11 cellular contexts compared by ENCODE assay signal in the genomic region with DNA sequence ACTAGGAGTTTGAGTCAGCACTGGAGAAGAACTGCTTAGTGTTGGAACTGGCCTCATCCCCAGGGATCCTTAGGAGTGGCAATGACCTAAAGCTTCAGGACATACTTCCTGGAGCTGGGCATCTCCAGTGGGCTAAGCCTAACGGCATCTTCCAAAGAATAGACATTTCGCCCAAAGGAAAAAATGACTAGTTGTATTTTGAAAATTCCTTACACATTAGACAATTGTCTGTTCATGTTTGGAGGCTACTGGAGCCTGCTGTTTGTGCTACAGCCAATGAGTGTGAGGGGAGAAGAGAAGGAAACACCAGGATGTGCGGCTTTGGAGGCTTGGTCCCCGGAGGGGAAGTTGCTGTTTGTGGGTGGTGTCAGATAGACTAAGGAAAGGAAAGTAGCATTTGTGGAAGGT.
DNase-seq lines count a peak whose midpoint lies in the region; ATAC-seq and TF ChIP-seq lines count a peak whose summit lies in the region.
"Had no signal": no experiment of that assay in that cellular context is flagged by ENCODE, and none has a peak within 500 bp of the region (broad histone marks: within the 10 kb centered on the region; RNA-seq: fewer than 3 reads in every experiment).

No MANE protein-coding gene starts in this region.

- H3K4me3 ChIP-seq in gastroesophageal sphincter: no peak overlapping the region
- no peak overlapping the region for H3K4me3 ChIP-seq in skeletal muscle satellite cell (ENCODE audit: low read length)
- no peak overlapping the region for H3K4me3 ChIP-seq in Peyer's patch

- TF ChIP-seq CTCF in gastroesophageal sphincter (IDR thresholded peaks at IDR 0.05) (no peak), Peyer's patch (IDR thresholded peaks at IDR 0.05) (no peak)

- H3K4me2 ChIP-seq in skeletal muscle satellite cell (ENCODE audit: low read length): peak overlapping the region; percentile 23

- H3K27ac ChIP-seq in gastroesophageal sphincter (no peak overlapping the region), Peyer's patch (no peak overlapping the region)

- H3K9me3 ChIP-seq in gastroesophageal sphincter: no peaks in the 10 kb centered on the region
- no peaks in the 10 kb centered on the region for H3K9me3 ChIP-seq in skeletal muscle satellite cell (replicated peaks; ENCODE audit: low read length)
- H3K9me3 ChIP-seq in Peyer's patch: no peaks in the 10 kb centered on the region

- no peak for TF ChIP-seq POLR2A in gastroesophageal sphincter (IDR thresholded peaks at IDR 0.05)
- TF ChIP-seq POLR2A in Peyer's patch (IDR thresholded peaks at IDR 0.05): no peak

- 26 to 44% methylated on average over 3 to 4 of the region's 4 CpGs for WGBS in gastroesophageal sphincter (ENCODE audit: low coverage in 1 of 2), 2 donors

- no peak overlapping the region for H3K9ac ChIP-seq in skeletal muscle satellite cell (ENCODE audit: low read depth, low read length)

- no peak for TF ChIP-seq EP300 in gastroesophageal sphincter (IDR thresholded peaks at IDR 0.05)

- ATAC-seq in gastroesophageal sphincter: peak; percentile 31
- ATAC-seq in HG03139 (IDR thresholded peaks at IDR 0.05; ENCODE audit: unreplicated experiment): no peak
- ATAC-seq: HepG2 had no signal

- H3K4me1 ChIP-seq in gastroesophageal sphincter (no peaks in the 10 kb centered on the region), skeletal muscle satellite cell (ENCODE audit: control insufficient read depth, insufficient read depth, low read length) (peaks cover 8% of the 10 kb centered on the region), Peyer's patch (no peaks in the 10 kb centered on the region)

- H3K27me3 ChIP-seq in gastroesophageal sphincter: no peaks in the 10 kb centered on the region
- H3K27me3 ChIP-seq in skeletal muscle satellite cell (ENCODE audit: control insufficient read depth, insufficient read depth, low read length): peaks cover 14% of the 10 kb centered on the region
- H3K27me3 ChIP-seq in Peyer's patch: no peaks in the 10 kb centered on the region

- H3K36me3 ChIP-seq in gastroesophageal sphincter: no peaks in the 10 kb centered on the region
- no peaks in the 10 kb centered on the region for H3K36me3 ChIP-seq in skeletal muscle satellite cell (ENCODE audit: insufficient read depth, low read length)
- no peaks in the 10 kb centered on the region for H3K36me3 ChIP-seq in Peyer's patch

- DNase-seq in GM04504 (ENCODE audit: low read depth) (peak; percentile 71), UCSD-AML1 (lab: John Stamatoyannopoulos, UW; ENCODE audit: unreplicated experiment) (peak; percentile 32), NCI-H2196 treated with DMSO at 0.1 percent for 48 hours (lab: John Stamatoyannopoulos, UW; ENCODE audit: unreplicated experiment) (no peak), Peyer's patch (no peak), NCI-H2081 treated with DMSO at 0.1 percent for 48 hours (lab: John Stamatoyannopoulos, UW) (no peak)
- DNase-seq: activated B cell treated with CpG ODN at 0.5 μM for 24 hours; activated T-cell treated with anti-CD3 and anti-CD28 coated beads, Interleukin-2, amount 50 U/mL, for 48 hours had no signal

Comparison
In these comparisons a context has a peak if more than half of its experiments do, and no peak if none do; other contexts are left out.
1. DNase-seq: peak in GM04504 (single experiment) and UCSD-AML1 (single experiment); none in NCI-H2196 treated with DMSO at 0.1 percent for 48 hours (single experiment), Peyer's patch (0 of 3) and NCI-H2081 treated with DMSO at 0.1 percent for 48 hours (single experiment).